Comparison of ENCODE assay signal across 31 cellular contexts in genomic region chr12:130322263-130322662, GRCh38. TPM values are rescaled to one million over a fixed set of nuclear protein-coding genes. Genes with fewer than 3 reads are reported as not detected.
"Had no signal": no experiment of that assay in that cellular context is flagged by ENCODE, and none has a peak within 500 bp of the region (broad histone marks: within the 10 kb centered on the region; RNA-seq: fewer than 3 reads in every experiment).

No MANE protein-coding gene starts in this region.

- ATAC-seq: stimulated activated effector memory CD8-positive, alpha-beta T cell treated with anti-CD3 and anti-CD28 coated beads, Interleukin-12 subunit alpha, Interleukin-12 subunit beta, amount 100 ng/mL, for 72 hours; stimulated activated memory B cell treated with anti-CD40 and anti-IgM and Interleukin-4, amounts not matched to agents 10 μg/mL and 1 μg/mL and 100 μg/mL, for 72 hours; stimulated activated naive B cell treated with anti-CD40 and anti-IgM and Interleukin-4, amounts not matched to agents 10 μg/mL and 1 μg/mL and 100 μg/mL, for 72 hours; stimulated activated naive CD8-positive, alpha-beta T cell treated with anti-CD3 and anti-CD28 coated beads, Interleukin-15, amount 100 ng/mL, for 72 hours; stimulated activated naive CD8-positive, alpha-beta T cell treated with anti-CD3 and anti-CD28 coated beads, Interleukin-15, Interleukin-2, amounts not matched to agents 100 U/mL and 50 U/mL, for 24 hours; upper lobe of right lung had no signal

- H3K36me3 ChIP-seq: stomach, suprapubic skin, thoracic aorta, thyroid gland, tibial artery, tibial nerve, transverse colon, upper lobe of left lung, upper lobe of right lung, uterus, vagina had no signal

- H3K27me3 ChIP-seq: testis, thyroid gland, tibial nerve, transverse colon, upper lobe of left lung, vagina had no signal

- H3K4me3 ChIP-seq: stomach, suprapubic skin, testis, thoracic aorta, thyroid gland, tibial artery, tibial nerve, transverse colon, upper lobe of left lung, upper lobe of right lung, uterus, vagina had no signal

- H3K27ac ChIP-seq: stomach, suprapubic skin, testis, thoracic aorta, thyroid gland, tibial artery, tibial nerve, transverse colon, upper lobe of left lung, upper lobe of right lung, uterus, vagina had no signal

- DNase-seq: stimulated activated CD4-positive, alpha-beta T cell treated with anti-CD3 and anti-CD28 coated beads, Interleukin-2, amount 100 ng/mL, for 48 hours; stimulated activated CD4-positive, alpha-beta T cell treated with anti-CD3 and anti-CD28 coated beads, Interleukin-4, amount 100 ng/mL, for 1 hour; stimulated activated CD4-positive, alpha-beta T cell treated with anti-CD3 and anti-CD28 coated beads, Interleukin-4, amount 100 ng/mL, for 24 hours; stimulated activated CD4-positive, alpha-beta T cell treated with anti-CD3 and anti-CD28 coated beads, Interleukin-4, amount 100 ng/mL, for 4 hours; stimulated activated CD8-positive, alpha-beta memory T cell treated with anti-CD3 and anti-CD28 coated beads, Interleukin-4, amount 100 ng/mL, for 48 hours; stimulated activated naive B cell treated with anti-CD40 and anti-IgM and Interleukin-4, amounts not matched to agents 10 μg/mL and 1 μg/mL and 100 μg/mL, for 72 hours; stimulated activated naive CD4-positive, alpha-beta T cell; stimulated activated naive CD4-positive, alpha-beta T cell treated with Interleukin-2 at 50 U/mL for 16 hours; stimulated activated naive CD8-positive, alpha-beta T cell treated with anti-CD3 and anti-CD28 coated beads, Interleukin-15, amount 100 ng/mL, for 72 hours; stimulated activated naive CD8-positive, alpha-beta T cell treated with anti-CD3 and anti-CD28 coated beads, Interleukin-15, Interleukin-2, amounts not matched to agents 100 U/mL and 50 U/mL, for 24 hours; stomach; substantia nigra; testis; thyroid gland; tibial artery; transverse colon; trophoblast cell; upper lobe of left lung; upper lobe of right lung; uterus had no signal

- H3K4me1 ChIP-seq: stomach, suprapubic skin, testis, thyroid gland, tibial artery, tibial nerve, transverse colon, upper lobe of left lung, upper lobe of right lung, uterus, vagina had no signal

- H3K9me3 ChIP-seq: stomach, suprapubic skin, testis, thoracic aorta, thyroid gland, tibial artery, tibial nerve, transverse colon, upper lobe of left lung, upper lobe of right lung, uterus, vagina had no signal

- FAIRE-seq: urothelium cell line had no signal

RNA-seq across cellular contexts. Expression of gene PIWIL1, which starts 15.4 kb away (rescaled TPM):
- total RNA-seq: stomach, subcutaneous adipose tissue, suprapubic skin, temporal lobe, thoracic aorta, tibial nerve, upper lobe of left lung, upper lobe of right lung, ureter, vagina had no signal
- polyA plus RNA-seq: stomach, urinary bladder had no signal
